ENCODE assay signal across 15 cellular contexts in genomic region chr1:59379028-59379728, GRCh38.
A peak's percentile ranks its signal among the peaks of the same experiment; 100 is the strongest.
DNase-seq lines count a peak whose midpoint lies in the region; ATAC-seq and TF ChIP-seq lines count a peak whose summit lies in the region.
"Had no signal": no experiment of that assay in that cellular context is flagged by ENCODE, and none has a peak within 500 bp of the region (broad histone marks: within the 10 kb centered on the region; RNA-seq: fewer than 3 reads in every experiment).

No MANE protein-coding gene starts in this region.

- H3K4me3 ChIP-seq in cardiac fibroblast (replicated peaks in 1 of 2; ENCODE audit: low read depth in 2 of 2, low read length in 2 of 2): no peak overlapping the region
- H3K4me3 ChIP-seq: HAP-1 had no signal

- intact Hi-C loops in left colon (cut with DNase I, micrococcal nuclease): no loop called here
- intact Hi-C loops in sciatic nerve (cut with DNase I): no loop called here

- H3K27me3 Mint-ChIP-seq in stimulated activated naive CD8-positive, alpha-beta T cell treated with anti-CD3 and anti-CD28 coated beads, Interleukin-15, amount 100 ng/mL, for 72 hours: no peaks in the 10 kb centered on the region
- H3K27me3 Mint-ChIP-seq: CD4-positive, alpha-beta memory T cell had no signal

- H3K27ac Mint-ChIP-seq in stimulated activated naive CD8-positive, alpha-beta T cell treated with anti-CD3 and anti-CD28 coated beads, Interleukin-15, amount 100 ng/mL, for 72 hours: no peak overlapping the region

- TF ChIP-seq CTCF in cardiac fibroblast (IDR thresholded peaks at IDR 0.05; ENCODE audit: low read depth, low read length) (no peak), GM20000 (IDR thresholded peaks at IDR 0.05; ENCODE audit: extremely low read depth, missing control alignments) (no peak)

- ATAC-seq in stimulated activated naive CD8-positive, alpha-beta T cell treated with anti-CD3 and anti-CD28 coated beads, Interleukin-15, amount 100 ng/mL, for 72 hours: peak; percentile 58
- no peak for ATAC-seq in stimulated activated naive CD8-positive, alpha-beta T cell treated with anti-CD3 and anti-CD28 coated beads, Interleukin-15, Interleukin-2, amounts not matched to agents 100 U/mL and 50 U/mL, for 24 hours
- ATAC-seq in left colon: peak; percentile 66
- no peak for ATAC-seq in GM21825 (IDR thresholded peaks at IDR 0.05; ENCODE audit: unreplicated experiment)
- ATAC-seq in sciatic nerve: no peak

- H3K4me3 Mint-ChIP-seq in stimulated activated naive CD8-positive, alpha-beta T cell treated with anti-CD3 and anti-CD28 coated beads, Interleukin-15, amount 100 ng/mL, for 72 hours: no peak overlapping the region
- H3K4me3 Mint-ChIP-seq: CD4-positive, alpha-beta memory T cell had no signal

- DNase-seq in stimulated activated naive CD8-positive, alpha-beta T cell treated with anti-CD3 and anti-CD28 coated beads, Interleukin-15, amount 100 ng/mL, for 72 hours: no peak
- no peak for DNase-seq in stimulated activated naive CD8-positive, alpha-beta T cell treated with anti-CD3 and anti-CD28 coated beads, Interleukin-15, Interleukin-2, amounts not matched to agents 100 U/mL and 50 U/mL, for 24 hours
- DNase-seq in cardiac fibroblast (ENCODE audit: low read depth in 2 of 2) (peak; percentile 17 to 31), left colon (no peak), GM20000 (ENCODE audit: low spot score) (no peak), sciatic nerve (ENCODE audit: low spot score) (no peak)
- DNase-seq: CD4-positive, alpha-beta memory T cell; Karpas-422; MM.1S; NCI-H1105 treated with DMSO at 0.1 percent for 48 hours; NCI-H2029 treated with DMSO at 0.1 percent for 48 hours; NCI-H510A; SHP77 had no signal

- H3K9me3 Mint-ChIP-seq in stimulated activated naive CD8-positive, alpha-beta T cell treated with anti-CD3 and anti-CD28 coated beads, Interleukin-15, amount 100 ng/mL, for 72 hours: peaks cover 11 to 15% of the 10 kb centered on the region in 2 donors

- H3K4me1 Mint-ChIP-seq in stimulated activated naive CD8-positive, alpha-beta T cell treated with anti-CD3 and anti-CD28 coated beads, Interleukin-15, amount 100 ng/mL, for 72 hours: peaks cover 16% of the 10 kb centered on the region
- H3K4me1 Mint-ChIP-seq: CD4-positive, alpha-beta memory T cell had no signal

Comparison
In these comparisons a context has a peak if more than half of its experiments do, and no peak if none do; other contexts are left out.
1. ATAC-seq: peak in stimulated activated naive CD8-positive, alpha-beta T cell treated with anti-CD3 and anti-CD28 coated beads, Interleukin-15, amount 100 ng/mL, for 72 hours (single experiment) and left colon (single experiment); none in stimulated activated naive CD8-positive, alpha-beta T cell treated with anti-CD3 and anti-CD28 coated beads, Interleukin-15, Interleukin-2, amounts not matched to agents 100 U/mL and 50 U/mL, for 24 hours (single experiment), GM21825 (single experiment) and sciatic nerve (single experiment).
2. DNase-seq: peak in cardiac fibroblast (2 of 2); none in stimulated activated naive CD8-positive, alpha-beta T cell treated with anti-CD3 and anti-CD28 coated beads, Interleukin-15, amount 100 ng/mL, for 72 hours (0 of 2), stimulated activated naive CD8-positive, alpha-beta T cell treated with anti-CD3 and anti-CD28 coated beads, Interleukin-15, Interleukin-2, amounts not matched to agents 100 U/mL and 50 U/mL, for 24 hours (single experiment), left colon (0 of 2), GM20000 (single experiment) and sciatic nerve (single experiment).